8 cellular contexts compared by ENCODE assay signal in genomic region chr11:34358258-34358665, GRCh38. TPM values are rescaled to one million over a fixed set of nuclear protein-coding genes. Genes with fewer than 3 reads are reported as not detected.
A peak's percentile ranks its signal among the peaks of the same experiment; 100 is the strongest.
DNase-seq lines count a peak whose midpoint lies in the region; ATAC-seq, FAIRE-seq and TF ChIP-seq lines count a peak whose summit lies in the region.

No MANE protein-coding gene starts in this region.

- TF ChIP-seq CTCF in testis (IDR thresholded peaks at IDR 0.05): no peak

- intact Hi-C loops in testis (cut with DNase I; ENCODE audit: low total_unique reads): loop anchor here (5.0 kb wide), 1 partner anchor 186 kb away; no protein-coding TSS in a partner anchor

- DNase-seq in GM03348 (ENCODE audit: low spot score) (peak; percentile 59), RKO (ENCODE audit: low spot score) (peak; percentile 79), dermis blood vessel endothelial cell (peak; percentile 42), lung microvascular endothelial cell (ENCODE audit: low read depth in 2 of 2) (peak; percentile 23 to 38), testis (peak; percentile 47)

- 0 to 1% methylated on average over 20 to 23 of the region's 23 CpGs for WGBS in testis, 2 donors

- H3K27me3 ChIP-seq in HUES6 (ENCODE audit: control insufficient read depth, insufficient read depth, low read length) (peaks cover 28% of the 10 kb centered on the region), testis (no peaks in the 10 kb centered on the region)

- peak overlapping the region; percentile 75 for H3K4me3 ChIP-seq in HUES6 (ENCODE audit: low read depth, low read length)
- peak overlapping the region; percentile 40 to 62 for H3K4me3 ChIP-seq in testis

- FAIRE-seq in A204.1 (lab: Jason Lieb, UNC): peak; percentile 71

- peak overlapping the region; percentile 72 for H3K9ac ChIP-seq in HUES6 (ENCODE audit: low read length)

- H3K4me1 ChIP-seq in HUES6 (ENCODE audit: control insufficient read depth, insufficient read depth, low read length) (peaks cover 14% of the 10 kb centered on the region), testis (peaks cover 14% of the 10 kb centered on the region)

- H3K9me3 ChIP-seq in HUES6 (ENCODE audit: control insufficient read depth, insufficient read depth, low read depth, low read length) (no peaks in the 10 kb centered on the region), testis (no peaks in the 10 kb centered on the region)

- no peak for ATAC-seq in GM18517 (IDR thresholded peaks at IDR 0.05; ENCODE audit: unreplicated experiment)

- H3K36me3 ChIP-seq in HUES6 (ENCODE audit: control insufficient read depth, insufficient read depth, low read length): no peaks in the 10 kb centered on the region
- no peaks in the 10 kb centered on the region for H3K36me3 ChIP-seq in testis (ENCODE audit: low read depth, missing control alignments)

- H3K27ac ChIP-seq in HUES6 (ENCODE audit: low read depth, low read length): 0 out of 2 replicates have a peak overlapping the region, but pooled peaks have one; percentile 2
- H3K27ac ChIP-seq in testis: peak overlapping the region in 1 of 2 donors; percentile 68

- TF ChIP-seq POLR2A in testis (IDR thresholded peaks at IDR 0.05): no peak

RNA-seq across cellular contexts. Expression of gene ABTB2, which starts 0.5 kb away (rescaled TPM):
- total RNA-seq in dermis blood vessel endothelial cell: 0.23 and 0.34 TPM in 2 replicates
- under 0.01 and 0.20 TPM in 2 replicates for total RNA-seq in lung microvascular endothelial cell
- 10 to 100 TPM in 1 of 2 donors, 1 to 10 TPM in 1; 5.8 to 12.1 TPM for total RNA-seq in testis
- 8.9 TPM for polyA plus RNA-seq in testis (ENCODE audit: insufficient read depth, low read depth, low replicate concordance)
